ENCODE assay signal across 19 cellular contexts in the genomic region with DNA sequence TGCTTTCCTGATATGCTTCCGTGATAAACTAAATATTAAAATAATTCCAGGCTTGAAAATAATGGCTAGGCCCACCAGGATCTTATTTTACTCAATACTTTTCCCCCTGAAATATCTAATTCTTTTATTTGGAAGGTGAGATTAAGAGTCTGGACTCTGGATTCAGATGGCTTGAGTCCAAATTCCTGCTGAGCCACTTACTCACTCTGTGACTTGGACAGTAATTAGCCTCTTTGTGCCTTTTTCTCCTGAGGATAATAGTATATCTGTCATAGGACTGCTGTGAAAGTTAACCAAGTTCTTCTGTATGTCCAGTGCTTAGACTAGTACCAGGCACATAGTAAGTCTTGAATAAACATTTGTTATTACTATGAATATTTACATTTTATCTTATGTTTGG.
DNase-seq lines count a peak whose midpoint lies in the region; ATAC-seq and TF ChIP-seq lines count a peak whose summit lies in the region.
"Had no signal": no experiment of that assay in that cellular context is flagged by ENCODE, and none has a peak within 500 bp of the region (broad histone marks: within the 10 kb centered on the region; RNA-seq: fewer than 3 reads in every experiment).

No MANE protein-coding gene starts in this region.

- H3K9me3 Mint-ChIP-seq in stimulated activated naive CD8-positive, alpha-beta T cell treated with anti-CD3 and anti-CD28 coated beads, Interleukin-15, amount 100 ng/mL, for 72 hours = no peaks in the 10 kb centered on the region
- H3K9me3 Mint-ChIP-seq: CD4-positive, alpha-beta memory T cell had no signal

- ATAC-seq in HG03108 (IDR thresholded peaks at IDR 0.05; ENCODE audit: unreplicated experiment) = no peak
- no peak for ATAC-seq in stimulated activated naive CD8-positive, alpha-beta T cell treated with anti-CD3 and anti-CD28 coated beads, Interleukin-15, amount 100 ng/mL, for 72 hours
- ATAC-seq: Right ventricle myocardium inferior had no signal

- H3K4me1 Mint-ChIP-seq in stimulated activated naive CD8-positive, alpha-beta T cell treated with anti-CD3 and anti-CD28 coated beads, Interleukin-15, amount 100 ng/mL, for 72 hours = no peaks in the 10 kb centered on the region
- H3K4me1 Mint-ChIP-seq: CD4-positive, alpha-beta memory T cell had no signal

- TF ChIP-seq CTCF in choroid plexus epithelial cell (conservative IDR thresholded peaks at IDR 0.05; ENCODE audit: low read depth, low read length) = no peak

- peak; percentile 14 for DNase-seq in A172 (ENCODE audit: low spot score)
- DNase-seq in COR-L47 (lab: John Stamatoyannopoulos, UW) = peak; percentile 62
- peak; percentile 45 for DNase-seq in NCI-H2227 treated with DMSO at 0.1 percent for 48 hours (lab: John Stamatoyannopoulos, UW)
- peak; percentile 12 for DNase-seq in choroid plexus epithelial cell (ENCODE audit: low read depth)
- DNase-seq in activated T-cell treated with anti-CD3 and anti-CD28 coated beads, Interleukin-2, amount 50 U/mL, for 48 hours = no peak
- DNase-seq in stimulated activated naive CD8-positive, alpha-beta T cell treated with anti-CD3 and anti-CD28 coated beads, Interleukin-15, amount 100 ng/mL, for 72 hours = no peak
- DNase-seq: ACHN; CD4-positive, alpha-beta memory T cell; DND-41; IMR-90; NCI-H187 treated with DMSO at 0.1 percent for 48 hours; NCI-H2107; NCI-H345; NCI-H526; NK-92 treated with Interleukin-12 subunit alpha and Interleukin-12 subunit beta, amount 100 ng/mL, for 24 hours had no signal

- no peak overlapping the region for H3K27ac Mint-ChIP-seq in stimulated activated naive CD8-positive, alpha-beta T cell treated with anti-CD3 and anti-CD28 coated beads, Interleukin-15, amount 100 ng/mL, for 72 hours
- H3K27ac Mint-ChIP-seq: CD4-positive, alpha-beta memory T cell had no signal

- H3K4me3 Mint-ChIP-seq in stimulated activated naive CD8-positive, alpha-beta T cell treated with anti-CD3 and anti-CD28 coated beads, Interleukin-15, amount 100 ng/mL, for 72 hours = no peak overlapping the region
- H3K4me3 Mint-ChIP-seq: CD4-positive, alpha-beta memory T cell had no signal

- H3K4me3 ChIP-seq in choroid plexus epithelial cell (ENCODE audit: low read depth, low read length) = no peak overlapping the region
- H3K4me3 ChIP-seq: BLaER1 treated with 17β-estradiol and CSF1 and Interleukin-3, amounts not matched to agents 10 nM and 100 nM; SJSA1 had no signal

- H3K27me3 Mint-ChIP-seq in stimulated activated naive CD8-positive, alpha-beta T cell treated with anti-CD3 and anti-CD28 coated beads, Interleukin-15, amount 100 ng/mL, for 72 hours = no peaks in the 10 kb centered on the region
- H3K27me3 Mint-ChIP-seq: CD4-positive, alpha-beta memory T cell had no signal

Comparison
In these comparisons a context has a peak if more than half of its experiments do, and no peak if none do; other contexts are left out.
1. DNase-seq: peak in A172 (single experiment), COR-L47 (single experiment), NCI-H2227 treated with DMSO at 0.1 percent for 48 hours (single experiment) and choroid plexus epithelial cell (single experiment); none in activated T-cell treated with anti-CD3 and anti-CD28 coated beads, Interleukin-2, amount 50 U/mL, for 48 hours (0 of 2) and stimulated activated naive CD8-positive, alpha-beta T cell treated with anti-CD3 and anti-CD28 coated beads, Interleukin-15, amount 100 ng/mL, for 72 hours (0 of 2).